29 cellular contexts compared by ENCODE assay signal in genomic region chr2:123164216-123164615, GRCh38.
"Had no signal": no experiment of that assay in that cellular context is flagged by ENCODE, and none has a peak within 500 bp of the region (broad histone marks: within the 10 kb centered on the region; RNA-seq: fewer than 3 reads in every experiment).

No MANE protein-coding gene starts in this region.

- H3K4me1 Mint-ChIP-seq: activated CD4-positive, alpha-beta T cell treated with anti-CD3 and anti-CD28 coated beads for 36 hours; activated CD4-positive, alpha-beta T cell treated with anti-CD3 and anti-CD28 coated beads, Interleukin-2, amount 10 ng/mL, durations not matched to agents 7 days and 5 days; activated naive CD4-positive, alpha-beta T cell treated with anti-CD3 and anti-CD28 coated beads, Interleukin-2, amount 50 U/mL, for 24 hours; activated naive CD8-positive, alpha-beta T cell treated with anti-CD3 and anti-CD28 coated beads, Interleukin-2, amount 10 ng/mL, durations not matched to agents 7 days and 5 days had no signal

- ATAC-seq: activated CD4-positive, alpha-beta T cell treated with anti-CD3 and anti-CD28 coated beads for 36 hours; activated CD8-positive, alpha-beta T cell treated with anti-CD3 and anti-CD28 coated beads, Interleukin-2, amount 10 ng/mL, durations not matched to agents 7 days and 5 days; body of pancreas; Panc1 had no signal

- H3K9me3 ChIP-seq: body of pancreas, SJCRH30, SK-N-SH had no signal

- H3K27ac ChIP-seq: body of pancreas, breast epithelium, SJCRH30 had no signal

- H3K4me3 ChIP-seq: body of pancreas, breast epithelium, SJCRH30 had no signal

- H3K4me3 Mint-ChIP-seq: activated CD4-positive, alpha-beta T cell treated with anti-CD3 and anti-CD28 coated beads for 36 hours; activated CD4-positive, alpha-beta T cell treated with anti-CD3 and anti-CD28 coated beads, Interleukin-2, amount 10 ng/mL, durations not matched to agents 7 days and 5 days; activated CD8-positive, alpha-beta T cell treated with anti-CD3 and anti-CD28 coated beads, Interleukin-2, amount 10 ng/mL, durations not matched to agents 7 days and 5 days; activated naive CD4-positive, alpha-beta T cell treated with anti-CD3 and anti-CD28 coated beads, Interleukin-2, amount 50 U/mL, for 24 hours; activated naive CD8-positive, alpha-beta T cell treated with anti-CD3 and anti-CD28 coated beads, Interleukin-2, amount 10 ng/mL, durations not matched to agents 7 days and 5 days; activated T-cell treated with anti-CD3 and anti-CD28 coated beads, Interleukin-2, amount 50 U/mL, for 24 hours; T-helper 1 cell treated with Interleukin-12 subunit alpha and Interleukin-12 subunit beta and Interleukin-4 antibody, amounts not matched to agents 30 μg/mL and 1 μg/mL, for 36 hours; T-helper 2 cell treated with Interferon-gamma antibody and Interleukin-4, amounts not matched to agents 5 μg/mL and 100 μg/mL, for 36 hours had no signal

- H3K36me3 ChIP-seq: breast epithelium, SJCRH30 had no signal

- H3K27me3 Mint-ChIP-seq: activated CD4-positive, alpha-beta T cell treated with anti-CD3 and anti-CD28 coated beads for 36 hours; activated CD4-positive, alpha-beta T cell treated with anti-CD3 and anti-CD28 coated beads, Interleukin-2, amount 10 ng/mL, durations not matched to agents 7 days and 5 days; activated naive CD4-positive, alpha-beta T cell treated with anti-CD3 and anti-CD28 coated beads, Interleukin-2, amount 50 U/mL, for 24 hours; activated naive CD8-positive, alpha-beta T cell treated with anti-CD3 and anti-CD28 coated beads, Interleukin-2, amount 10 ng/mL, durations not matched to agents 7 days and 5 days; activated T-cell treated with anti-CD3 and anti-CD28 coated beads, Interleukin-2, amount 50 U/mL, for 24 hours had no signal

- H3K27ac Mint-ChIP-seq: activated CD4-positive, alpha-beta T cell treated with anti-CD3 and anti-CD28 coated beads for 36 hours; activated CD4-positive, alpha-beta T cell treated with anti-CD3 and anti-CD28 coated beads, Interleukin-2, amount 10 ng/mL, durations not matched to agents 7 days and 5 days; activated CD8-positive, alpha-beta T cell treated with anti-CD3 and anti-CD28 coated beads, Interleukin-2, amount 10 ng/mL, durations not matched to agents 7 days and 5 days; activated naive CD4-positive, alpha-beta T cell treated with anti-CD3 and anti-CD28 coated beads, Interleukin-2, amount 50 U/mL, for 24 hours; activated naive CD8-positive, alpha-beta T cell treated with anti-CD3 and anti-CD28 coated beads, Interleukin-2, amount 10 ng/mL, durations not matched to agents 7 days and 5 days; activated T-cell treated with anti-CD3 and anti-CD28 coated beads, Interleukin-2, amount 50 U/mL, for 24 hours; activated T-helper 2 cell treated with anti-CD3 and anti-CD28 coated beads, Interferon-gamma antibody, Interleukin-2, Interleukin-4, amounts not matched to agents 10 μg/mL and 5 μg/mL and 100 μg/mL, durations not matched to agents 14 hours and 24 hours and 36 hours; T-helper 1 cell treated with Interleukin-12 subunit alpha and Interleukin-12 subunit beta and Interleukin-4 antibody, amounts not matched to agents 30 μg/mL and 1 μg/mL, for 36 hours; T-helper 2 cell treated with Interferon-gamma antibody and Interleukin-4, amounts not matched to agents 5 μg/mL and 100 μg/mL, for 36 hours had no signal

- H3K4me2 ChIP-seq: SK-N-SH had no signal

- DNase-seq: activated CD4-positive, alpha-beta T cell treated with anti-CD3 and anti-CD28 coated beads for 36 hours; activated CD4-positive, alpha-beta T cell treated with anti-CD3 and anti-CD28 coated beads, Interleukin-2, amount 10 ng/mL, durations not matched to agents 7 days and 5 days; activated CD4-positive, alpha-beta T cell treated with anti-CD3 and anti-CD28 coated beads, Interleukin-2, amount 50 U/mL, for 48 hours; activated CD8-positive, alpha-beta T cell treated with anti-CD3 and anti-CD28 coated beads, Interleukin-2, amount 10 ng/mL, durations not matched to agents 7 days and 5 days; activated gamma-delta T cell; activated naive CD4-positive, alpha-beta T cell treated with Interleukin-2 at 50 U/mL for 16 hours; activated naive CD8-positive, alpha-beta T cell treated with anti-CD3 and anti-CD28 coated beads, Interleukin-2, amount 10 ng/mL, durations not matched to agents 7 days and 5 days; activated T-cell treated with anti-CD3 and anti-CD28 coated beads, Interleukin-2, amount 50 U/mL, for 24 hours; body of pancreas; caudate nucleus; cerebellar nuclear complex; NCI-H1105; NCI-H1417 treated with DMSO at 0.1 percent for 48 hours; NCI-H187 treated with DMSO at 0.1 percent for 48 hours; NCI-H2081; NCI-H2171 treated with DMSO at 0.1 percent for 48 hours; NCI-H2227 treated with DMSO at 0.1 percent for 48 hours; NCI-H446; NCI-H510A treated with DMSO at 0.1 percent for 48 hours; NCI-H526 treated with DMSO at 0.1 percent for 48 hours; SHP77; SJCRH30; SK-N-SH had no signal

- H3K27me3 ChIP-seq: body of pancreas, breast epithelium, SJCRH30 had no signal

- H3K4me1 ChIP-seq: body of pancreas, breast epithelium, SJCRH30 had no signal

- H3K9ac ChIP-seq: SK-N-SH had no signal

- H3K36me3 Mint-ChIP-seq: activated naive CD4-positive, alpha-beta T cell treated with anti-CD3 and anti-CD28 coated beads, Interleukin-2, amount 50 U/mL, for 24 hours; activated naive CD8-positive, alpha-beta T cell treated with anti-CD3 and anti-CD28 coated beads, Interleukin-2, amount 10 ng/mL, durations not matched to agents 7 days and 5 days had no signal
